1 cellular context compared by ENCODE assay signal in genomic region chr14:64806202-64806861, GRCh38.
TF ChIP-seq lines count a peak whose summit lies in the region.

No MANE protein-coding gene starts in this region.

TF ChIP-seq in A549, 52 proteins besides CTCF, POLR2A, EP300 and RAD21 (continued from another document):
- no peak for TF ChIP-seq ELK1 (IDR thresholded peaks at IDR 0.05; ENCODE audit: low read depth, low read length)
- peak; percentile 91 for TF ChIP-seq GATA3 (IDR thresholded peaks at IDR 0.05; ENCODE audit: borderline replicate concordance)
- no peak for TF ChIP-seq EHF (CRISPR knock-in tag; IDR thresholded peaks at IDR 0.05)
- no peak for TF ChIP-seq TFCP2L1 (CRISPR knock-in tag; IDR thresholded peaks at IDR 0.05)
- no peak for TF ChIP-seq MYC (IDR thresholded peaks at IDR 0.05; ENCODE audit: borderline replicate concordance, low read length)
- no peak for TF ChIP-seq NFE2L2 (conservative IDR thresholded peaks at IDR 0.05; ENCODE audit: low read length)
- peak; percentile 71 for TF ChIP-seq MAX (IDR thresholded peaks at IDR 0.05)
- no peak for TF ChIP-seq PHF8 (IDR thresholded peaks at IDR 0.05; ENCODE audit: borderline replicate concordance, low read depth)
- no peak for TF ChIP-seq HDAC2 (IDR thresholded peaks at IDR 0.05)
- peak in 1 of 2 experiments; percentile 66; a peak in 1 of 4 replicates for TF ChIP-seq CEBPB (IDR thresholded peaks at IDR 0.05)
- 0 out of 2 replicates have a peak, but pooled peaks have one; percentile 10 for TF ChIP-seq ESRRA (IDR thresholded peaks at IDR 0.05; ENCODE audit: borderline replicate concordance, low read length)
- 0 out of 2 replicates have a peak, but pooled peaks have one; percentile 40 for TF ChIP-seq PBX3 (IDR thresholded peaks at IDR 0.05)
- TF ChIP-seq HOXB13 (CRISPR knock-in tag; IDR thresholded peaks at IDR 0.05; ENCODE audit: low read depth): no peak
- TF ChIP-seq HOXB5 (CRISPR knock-in tag; IDR thresholded peaks at IDR 0.05): no peak
- TF ChIP-seq NR3C1 (IDR thresholded peaks at IDR 0.05): no peak
- TF ChIP-seq BHLHE40 (IDR thresholded peaks at IDR 0.05; ENCODE audit: low read depth, low read length): peak; percentile 41; the same call in 1 of the 2 replicates
- no peak for TF ChIP-seq EHMT2 (IDR thresholded peaks at IDR 0.05; ENCODE audit: low read depth)
- TF ChIP-seq, protein P1, sequence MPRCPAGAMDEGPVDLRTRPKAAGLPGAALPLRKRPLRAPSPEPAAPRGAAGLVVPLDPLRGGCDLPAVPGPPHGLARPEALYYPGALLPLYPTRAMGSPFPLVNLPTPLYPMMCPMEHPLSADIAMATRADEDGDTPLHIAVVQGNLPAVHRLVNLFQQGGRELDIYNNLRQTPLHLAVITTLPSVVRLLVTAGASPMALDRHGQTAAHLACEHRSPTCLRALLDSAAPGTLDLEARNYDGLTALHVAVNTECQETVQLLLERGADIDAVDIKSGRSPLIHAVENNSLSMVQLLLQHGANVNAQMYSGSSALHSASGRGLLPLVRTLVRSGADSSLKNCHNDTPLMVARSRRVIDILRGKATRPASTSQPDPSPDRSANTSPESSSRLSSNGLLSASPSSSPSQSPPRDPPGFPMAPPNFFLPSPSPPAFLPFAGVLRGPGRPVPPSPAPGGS (IDR thresholded peaks at IDR 0.05): peak; percentile 59; the same call in 1 of the 3 replicates
- TF ChIP-seq FOSL2 (IDR thresholded peaks at IDR 0.05): peak; percentile 94
- peak; percentile 93 for TF ChIP-seq FOSL2 (CRISPR knock-in tag; IDR thresholded peaks at IDR 0.05)
- TF ChIP-seq RCOR1 (IDR thresholded peaks at IDR 0.05; ENCODE audit: low read depth, low read length): no peak
